ENCODE assay signal across 17 cellular contexts in genomic region chr14:104361921-104362681, GRCh38.
A peak's percentile ranks its signal among the peaks of the same experiment; 100 is the strongest.
DNase-seq lines count a peak whose midpoint lies in the region; ATAC-seq, FAIRE-seq and TF ChIP-seq lines count a peak whose summit lies in the region.
"Had no signal": no experiment of that assay in that cellular context is flagged by ENCODE, and none has a peak within 500 bp of the region (broad histone marks: within the 10 kb centered on the region; RNA-seq: fewer than 3 reads in every experiment).

No MANE protein-coding gene starts in this region.

- H2AK5ac ChIP-seq in neuronal stem cell (ENCODE audit: low read depth, low read length) = peak overlapping the region; percentile 38

- no peak for FAIRE-seq in HepG2 (lab: Jason Lieb, UNC)
- FAIRE-seq: A204.1 had no signal

- H2BK120ac ChIP-seq in neuronal stem cell (ENCODE audit: low read depth, low read length) = no peak overlapping the region

- H3K27ac ChIP-seq in right lobe of liver (no peak overlapping the region), HepG2 (ENCODE audit: extremely low read length, insufficient read depth, low read length) (no peak overlapping the region), neuronal stem cell (replicated peaks; ENCODE audit: low read length) (no peak overlapping the region), aorta (ENCODE audit: low read depth in 1 of 2, low read length in 2 of 2) (no peak overlapping the region)
- H3K27ac ChIP-seq in effector memory CD4-positive, alpha-beta T cell (ENCODE audit: insufficient read depth, low read length, poor library complexity, severe bottlenecking) = no peak overlapping the region
- H3K27ac ChIP-seq: C4-2B had no signal

- in situ Hi-C loops in HepG2 (cut with HindIII; ENCODE audit: extremely low pct_ligation_motif_present, low pct_unique_long_range_greater_than_20kb) = no loop called here

- no peak for TF ChIP-seq CTCF in right lobe of liver (IDR thresholded peaks at IDR 0.05)
- TF ChIP-seq CTCF in HepG2 (CRISPR knock-in tag; IDR thresholded peaks at IDR 0.05) = no peak

- no peaks in the 10 kb centered on the region for H3K79me1 ChIP-seq in neuronal stem cell (ENCODE audit: low read depth, low read length)

- no peak for TF ChIP-seq RAD21 in HepG2 (CRISPR knock-in tag; IDR thresholded peaks at IDR 0.05)

- ATAC-seq in right lobe of liver = no peak
- no peak for ATAC-seq in HepG2
- ATAC-seq in aorta (ENCODE audit: low FRiP score) = no peak
- ATAC-seq: Panc1 had no signal

- H3K9ac ChIP-seq in HepG2 (ENCODE audit: insufficient read depth, low read depth, low read length) (no peak overlapping the region), neuronal stem cell (ENCODE audit: low read depth, low read length, poor library complexity) (peak overlapping the region; percentile 50)

- H3K18ac ChIP-seq in neuronal stem cell (ENCODE audit: low read length) = peak overlapping the region; percentile 42

- no peak for TF ChIP-seq POLR2A in right lobe of liver (IDR thresholded peaks at IDR 0.05)
- no peak for TF ChIP-seq POLR2A in HepG2 (IDR thresholded peaks at IDR 0.05; ENCODE audit: insufficient read depth in 1 of 2, low read depth in 2 of 2, low read length in 2 of 2)

- H3K27me3 ChIP-seq in right lobe of liver (no peaks in the 10 kb centered on the region), HepG2 (ENCODE audit: control insufficient read depth in 1 of 2, insufficient read depth in 2 of 2, low read length in 2 of 2) (peaks cover 9 to 80% of the 10 kb centered on the region in 2 experiments; a peak in 4 of 5 replicates), neuronal stem cell (ENCODE audit: control insufficient read depth in 3 of 3, insufficient read depth in 3 of 3, low read depth in 1 of 3, low read length in 3 of 3) (peaks cover 0 to 4% (median 0%) of the 10 kb centered on the region in 3 experiments), aorta (ENCODE audit: control insufficient read depth in 1 of 2, insufficient read depth in 2 of 2, low read length in 1 of 2) (no peaks in the 10 kb centered on the region)
- no peaks in the 10 kb centered on the region for H3K27me3 ChIP-seq in effector memory CD4-positive, alpha-beta T cell (replicated peaks; ENCODE audit: control insufficient read depth, insufficient read depth, low read length, poor library complexity, severe bottlenecking)

- H3K4me3 ChIP-seq in right lobe of liver (no peak overlapping the region), HepG2 (replicated peaks in 1 of 3; ENCODE audit: insufficient read depth in 1 of 3, low read depth in 2 of 3, low read length in 3 of 3) (no peak overlapping the region), neuronal stem cell (ENCODE audit: low read length in 2 of 2) (no peak overlapping the region), aorta (ENCODE audit: low read length in 2 of 2) (no peak overlapping the region)
- H3K4me3 ChIP-seq in effector memory CD4-positive, alpha-beta T cell (ENCODE audit: insufficient read depth, low read depth, low read length, poor library complexity, severe bottlenecking) = no peak overlapping the region

- no TSS peak for BruUV-seq in HepG2 (replicated peaks; lab: Mats Ljungman, UMichigan)

- CTCF ChIA-PET in HepG2 (lab: Yijun Ruan, JAX; ENCODE audit: low intra/inter-chr PET ratio, low total read pairs) = no interaction called here

- POLR2A ChIA-PET in HepG2 (lab: Yijun Ruan, JAX) = no interaction called here

- no peak overlapping the region for H2BK15ac ChIP-seq in neuronal stem cell (ENCODE audit: low read length)

- peak overlapping the region; percentile 48 for H2BK5ac ChIP-seq in neuronal stem cell (ENCODE audit: low read length)

- H2BK12ac ChIP-seq in neuronal stem cell (ENCODE audit: low read length) = no peak overlapping the region

- peak overlapping the region; percentile 13 for H3K23ac ChIP-seq in neuronal stem cell (ENCODE audit: low read depth, low read length, poor library complexity)

- no peak overlapping the region for H3K4ac ChIP-seq in neuronal stem cell (ENCODE audit: low read length)

- TF ChIP-seq EP300 in HepG2 (IDR thresholded peaks at IDR 0.05; ENCODE audit: low read depth in 2 of 2, low read length in 2 of 2) (no peak), HepG2 (CRISPR knock-in tag; IDR thresholded peaks at IDR 0.05; ENCODE audit: borderline replicate concordance) (no peak)

- peak; percentile 50 for DNase-seq in activated effector memory CD4-positive, alpha-beta T cell treated with anti-CD3 and anti-CD28 coated beads, Interleukin-2, amount 50 U/mL, for 16 hours
- no peak for DNase-seq in activated effector memory CD4-positive, alpha-beta T cell treated with Interleukin-2 at 50 U/mL for 16 hours
- DNase-seq in right lobe of liver = peak in 2 of 3 donors; percentile 12 to 34
- no peak for DNase-seq in HepG2 (ENCODE audit: low spot score)
- DNase-seq in neuronal stem cell (ENCODE audit: low spot score) = no peak
- peak; percentile 31 to 62 for DNase-seq in aorta
- DNase-seq in stimulated activated naive CD4-positive, alpha-beta T cell (lab: John Stamatoyannopoulos, UW) = no peak
- no peak for DNase-seq in effector memory CD4-positive, alpha-beta T cell
- DNase-seq: COR-L47, MM.1S, NCI-H1105, NCI-H187 treated with DMSO at 0.1 percent for 48 hours, NCI-H446 treated with DMSO at 0.1 percent for 48 hours, NCI-H774 had no signal

- no peak overlapping the region for H4K91ac ChIP-seq in neuronal stem cell (ENCODE audit: low read depth, low read length, poor library complexity)

- WGBS in right lobe of liver (ENCODE audit: insufficient coverage, low coverage, low lambda C conversion rate, missing lambda C conversion rate) = 67% methylated on average over 3 of the region's 20 CpGs
- 0% methylated on average over 7 of the region's 20 CpGs for WGBS in HepG2 (ENCODE audit: low lambda C conversion rate)
- no CpG with 5 or more reads among the region's 20 CpGs for WGBS in neuronal stem cell (ENCODE audit: extremely low coverage in 2 of 2, insufficient read length in 2 of 2, insufficient replicate concordance in 1 of 2), 2 donors
- WGBS in aorta, 2 donors = 56 to 59% methylated on average over 20 of the region's 20 CpGs

- H3K4me1 ChIP-seq in right lobe of liver = no peaks in the 10 kb centered on the region
- H3K4me1 ChIP-seq in HepG2 (ENCODE audit: insufficient read depth, low read length) = no peaks in the 10 kb centered on the region
- no peaks in the 10 kb centered on the region for H3K4me1 ChIP-seq in neuronal stem cell (ENCODE audit: control insufficient read depth in 2 of 2, insufficient read depth in 1 of 2, low read depth in 1 of 2, low read length in 2 of 2)
- H3K4me1 ChIP-seq in aorta (ENCODE audit: control insufficient read depth in 1 of 2, insufficient read depth in 2 of 2, low read length in 2 of 2) = no peaks in the 10 kb centered on the region
- H3K4me1 ChIP-seq in effector memory CD4-positive, alpha-beta T cell (ENCODE audit: control insufficient read depth, insufficient read depth, low read length, poor library complexity, severe bottlenecking) = no peaks in the 10 kb centered on the region

- peak overlapping the region; percentile 31 for H3K14ac ChIP-seq in neuronal stem cell (ENCODE audit: low read length)

- H4K8ac ChIP-seq in neuronal stem cell (ENCODE audit: low read depth, low read length) = no peak overlapping the region

- H3K4me2 ChIP-seq in HepG2 (ENCODE audit: low read depth, low read length) = no peak overlapping the region
- H3K4me2 ChIP-seq in neuronal stem cell (ENCODE audit: insufficient read depth, low read length, poor library complexity, severe bottlenecking) = no peak overlapping the region

- H2AFZ ChIP-seq in HepG2 (ENCODE audit: low read length) (no peak overlapping the region), neuronal stem cell (ENCODE audit: low read length) (no peak overlapping the region)

- intact Hi-C loops in right lobe of liver (cut with DNase I) = no loop called here
- intact Hi-C loops in HepG2 (cut with micrococcal nuclease; ENCODE audit: unreplicated experiment) = no loop called here
- intact Hi-C loops in aorta (cut with DNase I) = no loop called here

- H4K20me1 ChIP-seq in HepG2 (ENCODE audit: insufficient read depth, low read length) = peaks cover 4% of the 10 kb centered on the region; the same call in 1 of the 2 replicates

- H3K79me2 ChIP-seq in HepG2 (ENCODE audit: insufficient read depth, low read length) = no peaks in the 10 kb centered on the region

- H3K36me3 ChIP-seq in right lobe of liver (no peaks in the 10 kb centered on the region), HepG2 (replicated peaks in 1 of 2; ENCODE audit: control insufficient read depth in 1 of 2, insufficient read depth in 2 of 2, low read length in 2 of 2) (no peaks in the 10 kb centered on the region), neuronal stem cell (replicated peaks in 1 of 2; ENCODE audit: control insufficient read depth in 2 of 2, insufficient read depth in 2 of 2, low read length in 2 of 2) (no peaks in the 10 kb centered on the region), aorta (ENCODE audit: control insufficient read depth in 1 of 2, insufficient read depth in 2 of 2, low read length in 1 of 2) (no peaks in the 10 kb centered on the region)
- H3K36me3 ChIP-seq in effector memory CD4-positive, alpha-beta T cell (ENCODE audit: control insufficient read depth, insufficient read depth, low read length) = no peaks in the 10 kb centered on the region

- H3K9me3 ChIP-seq in right lobe of liver (no peaks in the 10 kb centered on the region), HepG2 (ENCODE audit: low read length) (no peaks in the 10 kb centered on the region), neuronal stem cell (replicated peaks in 1 of 2; ENCODE audit: control insufficient read depth in 2 of 2, insufficient read depth in 1 of 2, low read depth in 1 of 2, low read length in 2 of 2) (peaks cover 0 to 4% of the 10 kb centered on the region in 2 donors), aorta (ENCODE audit: control insufficient read depth, low read length) (no peaks in the 10 kb centered on the region)
- no peaks in the 10 kb centered on the region for H3K9me3 ChIP-seq in effector memory CD4-positive, alpha-beta T cell (ENCODE audit: control insufficient read depth, low read length)

TF ChIP-seq in HepG2, 621 proteins besides CTCF, POLR2A, EP300 and RAD21:
- TF ChIP-seq ZBTB42 (CRISPR knock-in tag; IDR thresholded peaks at IDR 0.05) (no peak), NCOA1 (CRISPR knock-in tag; IDR thresholded peaks at IDR 0.05) (no peak), ZNF274 (CRISPR knock-in tag; IDR thresholded peaks at IDR 0.05) (no peak), ZNF430 (CRISPR knock-in tag; IDR thresholded peaks at IDR 0.05) (no peak), SOX5 (CRISPR knock-in tag; IDR thresholded peaks at IDR 0.05; ENCODE audit: borderline replicate concordance) (no peak), DNMT3B (CRISPR knock-in tag; conservative IDR thresholded peaks at IDR 0.05) (no peak)

Comparison
In these comparisons a context has a peak if more than half of its experiments do, and no peak if none do; other contexts are left out.
1. DNase-seq: peak in activated effector memory CD4-positive, alpha-beta T cell treated with anti-CD3 and anti-CD28 coated beads, Interleukin-2, amount 50 U/mL, for 16 hours (single experiment), right lobe of liver (2 of 3) and aorta (2 of 2); none in activated effector memory CD4-positive, alpha-beta T cell treated with Interleukin-2 at 50 U/mL for 16 hours (single experiment), HepG2 (single experiment), neuronal stem cell (single experiment), stimulated activated naive CD4-positive, alpha-beta T cell (0 of 6) and effector memory CD4-positive, alpha-beta T cell (0 of 3).